Comparison of ENCODE assay signal across 9 cellular contexts in the genomic region with DNA sequence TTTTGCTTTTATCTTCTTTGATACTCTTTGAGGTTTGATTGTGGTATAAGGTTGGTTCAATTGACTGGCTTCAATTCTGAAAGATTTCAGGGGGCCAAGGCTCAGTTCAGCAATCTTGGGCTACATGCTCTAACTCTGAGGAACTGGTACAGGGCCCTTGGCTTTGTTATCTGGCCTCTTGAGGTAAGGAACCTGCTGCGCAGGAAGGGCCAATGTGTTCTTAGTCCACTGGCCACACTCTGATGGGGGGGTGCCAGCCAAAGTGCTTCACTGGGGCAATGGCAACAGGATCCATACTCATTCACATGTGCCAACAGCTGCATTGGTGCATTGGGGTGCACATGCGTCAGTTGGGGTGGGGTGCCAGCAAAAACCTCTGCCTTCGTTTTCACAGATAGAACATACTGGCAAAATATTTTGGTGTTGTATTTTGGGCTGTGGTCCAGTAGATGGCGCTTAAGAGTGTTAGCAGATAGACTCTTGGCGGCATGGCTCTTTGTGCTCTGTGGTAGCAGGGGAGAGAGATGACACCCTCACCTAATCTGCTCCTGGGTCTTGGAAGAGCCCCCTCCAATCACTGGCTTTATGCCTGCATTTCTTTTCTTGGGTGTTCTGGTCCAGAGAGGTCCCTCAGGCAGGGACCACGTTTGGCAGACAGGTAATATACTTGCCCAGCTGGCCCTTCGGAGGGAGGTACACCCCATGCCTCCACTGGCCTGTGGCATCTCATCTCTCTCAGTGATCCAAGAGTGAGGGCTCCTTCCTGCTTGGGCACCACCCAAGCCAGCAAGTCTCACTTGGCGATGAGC. TPM values are rescaled to one million over a fixed set of nuclear protein-coding genes. Genes with fewer than 3 reads are reported as not detected.
DNase-seq lines count a peak whose midpoint lies in the region; ATAC-seq, FAIRE-seq and TF ChIP-seq lines count a peak whose summit lies in the region.
"Had no signal": no experiment of that assay in that cellular context is flagged by ENCODE, and none has a peak within 500 bp of the region (broad histone marks: within the 10 kb centered on the region; RNA-seq: fewer than 3 reads in every experiment).

No MANE protein-coding gene starts in this region.

- peak; percentile 17 for FAIRE-seq in keratinocyte (lab: Jason Lieb, UNC)

- H3K27me3 Mint-ChIP-seq in Caco-2 (ENCODE audit: insufficient read depth, unreplicated experiment), result peaks cover 4% of the 10 kb centered on the region
- H3K27me3 Mint-ChIP-seq: naive B cell had no signal

- H3K9me3 Mint-ChIP-seq in Caco-2 (ENCODE audit: unreplicated experiment), result no peaks in the 10 kb centered on the region

- H3K4me3 ChIP-seq in Caco-2 (ENCODE audit: low read depth, low read length) (no peak overlapping the region), SK-N-SH (ENCODE audit: low read depth in 2 of 2, low read length in 1 of 2) (no peak overlapping the region), keratinocyte (ENCODE audit: control insufficient read depth in 2 of 3, extremely low read depth in 1 of 3, insufficient read depth in 2 of 3, low read depth in 1 of 3, low read length in 3 of 3) (no peak overlapping the region)

- H3K27ac ChIP-seq in SK-N-SH (ENCODE audit: low read depth in 2 of 2, low read length in 1 of 2), result no peak overlapping the region
- H3K27ac ChIP-seq in keratinocyte (ENCODE audit: control insufficient read depth, insufficient read depth, low read length), result no peak overlapping the region

- CTCF ChIA-PET in Caco-2 (lab: Charles Lee), result no interaction called here
- CTCF ChIA-PET in SK-N-SH (lab: Yijun Ruan, JAX), result interaction anchor here (0.7 to 2.6 kb wide), 5 partner anchors 16 to 837 kb away, joined by 3 to 18 read pairs (median 5); no protein-coding TSS in a partner anchor

- no peaks in the 10 kb centered on the region for H3K36me3 Mint-ChIP-seq in Caco-2 (ENCODE audit: insufficient read depth, unreplicated experiment)
- H3K36me3 Mint-ChIP-seq: naive B cell had no signal

- no peak overlapping the region for H3K27ac Mint-ChIP-seq in Caco-2 (ENCODE audit: unreplicated experiment)
- H3K27ac Mint-ChIP-seq: naive B cell had no signal

- ATAC-seq in GM18511 (IDR thresholded peaks at IDR 0.05; ENCODE audit: unreplicated experiment), result peak; percentile 92
- peak; percentile 77 for ATAC-seq in HG03175 (IDR thresholded peaks at IDR 0.05; ENCODE audit: unreplicated experiment)
- no peak for ATAC-seq in HG03025 (IDR thresholded peaks at IDR 0.05; ENCODE audit: low FRiP score, unreplicated experiment)

- DNase-seq in Caco-2 (peak; percentile 46 to 48), SK-N-SH (peak; percentile 24), keratinocyte (ENCODE audit: low read depth, low spot score) (no peak), T1000 (lab: John Stamatoyannopoulos, UW) (no peak), NCI-H774 (lab: John Stamatoyannopoulos, UW) (no peak)
- DNase-seq: naive B cell had no signal

- BruUV-seq in Caco-2 (replicated peaks; lab: Mats Ljungman, UMichigan), result no TSS peak

- H3K9ac ChIP-seq in SK-N-SH (no peak overlapping the region), keratinocyte (ENCODE audit: control insufficient read depth, extremely low read depth, insufficient read depth, low read length) (no peak overlapping the region)

- peak; percentile 49 for TF ChIP-seq RAD21 in SK-N-SH (IDR thresholded peaks at IDR 0.05; ENCODE audit: low read length)

- H4K20me1 ChIP-seq in SK-N-SH (ENCODE audit: insufficient read depth) (no peaks in the 10 kb centered on the region), keratinocyte (ENCODE audit: control insufficient read depth, extremely low read depth, insufficient read depth, low read length) (no peaks in the 10 kb centered on the region)

- dilution Hi-C loops in keratinocyte (cut with MboI; ENCODE audit: extremely low pct_ligation_motif_present, low sequenced_read_pairs), result no loop called here

- no peaks in the 10 kb centered on the region for H3K9me1 ChIP-seq in keratinocyte (ENCODE audit: control insufficient read depth, extremely low read depth, insufficient read depth, low read length)

- POLR2A ChIA-PET in Caco-2 (lab: Charles Lee) (no interaction called here), SK-N-SH (lab: Yijun Ruan, JAX) (no interaction called here)

- TF ChIP-seq CTCF in Caco-2 (IDR thresholded peaks at IDR 0.05; ENCODE audit: insufficient read depth in 1 of 2, low read depth in 1 of 2, low read length in 1 of 2, severe bottlenecking in 1 of 2, unreplicated experiment in 1 of 2) (peak; percentile 56 to 70), SK-N-SH (IDR thresholded peaks at IDR 0.05) (peak; percentile 68), keratinocyte (optimal IDR thresholded peaks at IDR 0.05 in 1 of 3, IDR thresholded peaks at IDR 0.05 in 1 of 3, conservative IDR thresholded peaks at IDR 0.05 in 1 of 3; ENCODE audit: extremely low read depth in 1 of 3, insufficient read depth in 2 of 3, low read length in 3 of 3) (peak; percentile 51 to 65 (median 61))

- no peaks in the 10 kb centered on the region for H3K4me1 Mint-ChIP-seq in Caco-2 (ENCODE audit: low read depth, unreplicated experiment)
- H3K4me1 Mint-ChIP-seq: naive B cell had no signal

- H3K27me3 ChIP-seq in Caco-2 (replicated peaks; ENCODE audit: control insufficient read depth, insufficient read depth, low read length), result no peaks in the 10 kb centered on the region
- no peaks in the 10 kb centered on the region for H3K27me3 ChIP-seq in SK-N-SH (ENCODE audit: insufficient read depth)
- no peaks in the 10 kb centered on the region for H3K27me3 ChIP-seq in keratinocyte (ENCODE audit: control insufficient read depth, extremely low read depth, insufficient read depth, low read length)

- H3F3A ChIP-seq in SK-N-SH (replicated peaks; ENCODE audit: insufficient read depth), result no peaks in the 10 kb centered on the region

- H3K79me2 ChIP-seq in SK-N-SH (ENCODE audit: insufficient read depth) (no peaks in the 10 kb centered on the region), keratinocyte (ENCODE audit: control insufficient read depth, insufficient read depth, low read length) (no peaks in the 10 kb centered on the region)

- WGBS in SK-N-SH (ENCODE audit: low lambda C conversion rate), result 55% methylated on average over 8 of the region's 8 CpGs

- H3K4me1 ChIP-seq in Caco-2, result no peaks in the 10 kb centered on the region
- H3K4me1 ChIP-seq in SK-N-SH (ENCODE audit: control insufficient read depth in 1 of 2, insufficient read depth in 2 of 2, low read depth in 1 of 2, low read length in 1 of 2), result no peaks in the 10 kb centered on the region
- H3K4me1 ChIP-seq in keratinocyte (ENCODE audit: control insufficient read depth, extremely low read depth, insufficient read depth, low read length), result no peaks in the 10 kb centered on the region

- TF ChIP-seq EP300 in SK-N-SH (IDR thresholded peaks at IDR 0.05; ENCODE audit: borderline replicate concordance in 1 of 2, low read depth in 1 of 2, low read length in 1 of 2), result no peak

- H3K4me2 ChIP-seq in SK-N-SH (no peak overlapping the region), keratinocyte (ENCODE audit: control insufficient read depth, extremely low read depth, insufficient read depth, low read depth, low read length) (no peak overlapping the region)

- H3K4me3 Mint-ChIP-seq in Caco-2 (ENCODE audit: unreplicated experiment), result no peak overlapping the region
- H3K4me3 Mint-ChIP-seq: naive B cell had no signal

- H3K9me3 ChIP-seq in Caco-2 (no peaks in the 10 kb centered on the region), SK-N-SH (peaks cover 7% of the 10 kb centered on the region; the same call in 1 of the 2 replicates), keratinocyte (ENCODE audit: control insufficient read depth, low read depth, low read length) (no peaks in the 10 kb centered on the region)

- no peaks in the 10 kb centered on the region for H3K36me3 ChIP-seq in Caco-2 (ENCODE audit: control insufficient read depth, insufficient read depth, low read length)
- peaks cover 0 to 3% of the 10 kb centered on the region in 2 experiments for H3K36me3 ChIP-seq in SK-N-SH (replicated peaks in 1 of 2; ENCODE audit: control insufficient read depth in 1 of 2, insufficient read depth in 2 of 2, low read length in 1 of 2)
- no peaks in the 10 kb centered on the region for H3K36me3 ChIP-seq in keratinocyte (ENCODE audit: control insufficient read depth in 2 of 2, extremely low read depth in 1 of 2, insufficient read depth in 2 of 2, low read length in 2 of 2)

- H2AFZ ChIP-seq in SK-N-SH (ENCODE audit: low read depth), result no peak overlapping the region
- H2AFZ ChIP-seq in keratinocyte (ENCODE audit: control insufficient read depth, low read length), result no peak overlapping the region

- H3K9me2 ChIP-seq in SK-N-SH, result no peaks in the 10 kb centered on the region

- intact Hi-C loops in Caco-2 (cut with micrococcal nuclease; ENCODE audit: unreplicated experiment), result loop anchor here (1.0 kb wide), 2 partner anchors 147 to 193 kb away; no protein-coding TSS in a partner anchor

TF ChIP-seq in SK-N-SH, 30 proteins besides CTCF, POLR2A, EP300 and RAD21:
- TF ChIP-seq SMC3 (IDR thresholded peaks at IDR 0.05; ENCODE audit: low read depth, low read length) (peak; percentile 64), GABPA (IDR thresholded peaks at IDR 0.05; ENCODE audit: low read depth) (no peak)

RNA-seq across cellular contexts. Expression of a gene that starts 42.9 kb away (rescaled TPM):
- total RNA-seq in Caco-2 (2022), result not detected in 2 replicates
- 1.2 and 1.4 TPM in 2 replicates for polyA plus RNA-seq in SK-N-SH (2012; rRNA removed)
- 1.3 and 1.7 TPM in 2 replicates for polyA plus RNA-seq in SK-N-SH (2012; cell fraction: cytosol; rRNA removed)
- polyA plus RNA-seq in SK-N-SH (2012; cell fraction: nucleus; rRNA removed), result 0.86 and 1.5 TPM in 2 replicates
- polyA plus RNA-seq in keratinocyte, result not detected in 3 replicates
- polyA plus RNA-seq in keratinocyte (2011; ENCODE audit: low read depth), result not detected
- not detected in 2 replicates for polyA plus RNA-seq in keratinocyte (2011; cell fraction: cytosol; rRNA removed)
- polyA plus RNA-seq in keratinocyte (2011; cell fraction: nucleus; rRNA removed), result 0.05 TPM in 1 of 2 replicates, not detected in the other
- polyA plus RNA-seq in keratinocyte (2012; ENCODE audit: low replicate concordance), result not detected in 2 replicates
- polyA minus RNA-seq in keratinocyte, result not detected in 3 replicates
- polyA minus RNA-seq in keratinocyte (2011; cell fraction: cytosol; rRNA and poly(A)+ RNA removed), result not detected
- polyA minus RNA-seq in keratinocyte (2011; cell fraction: nucleus; rRNA and poly(A)+ RNA removed), result not detected in 2 replicates

Comparison
In these comparisons a context has a peak if more than half of its experiments do, and no peak if none do; other contexts are left out.
1. DNase-seq: peak in Caco-2 (2 of 2) and SK-N-SH (single experiment); none in keratinocyte (single experiment), T1000 (single experiment) and NCI-H774 (single experiment).
2. Peak in every context shown above with its lines, with median percentiles within 50 percentile points of each other: CTCF ChIP-seq.